ENCODE assay signal across 7 cellular contexts in genomic region chr6:64969139-64969538, GRCh38.
"Had no signal": no experiment of that assay in that cellular context is flagged by ENCODE, and none has a peak within 500 bp of the region (broad histone marks: within the 10 kb centered on the region; RNA-seq: fewer than 3 reads in every experiment).

No MANE protein-coding gene starts in this region.

- H3K36me3 Mint-ChIP-seq: IgD-negative memory B cell had no signal

- H3K4me3 ChIP-seq: GM23248 had no signal

- H3K27me3 Mint-ChIP-seq: IgD-negative memory B cell had no signal

- H3K9me3 Mint-ChIP-seq: H9 had no signal

- H3K27ac ChIP-seq: GM23248, HL-60 had no signal

- H3K4me3 Mint-ChIP-seq: H9, IgD-negative memory B cell had no signal

- DNase-seq: GM23248, H9, HCEC 1CT, KBM-7 had no signal

- H2AFZ ChIP-seq: GM23248 had no signal

- H3K9ac ChIP-seq: GM23248 had no signal

- H3K27ac Mint-ChIP-seq: IgD-negative memory B cell had no signal

- H3K4me1 Mint-ChIP-seq: IgD-negative memory B cell had no signal

- ATAC-seq: HepG2 had no signal
